8 cellular contexts compared by ENCODE assay signal in the genomic region with DNA sequence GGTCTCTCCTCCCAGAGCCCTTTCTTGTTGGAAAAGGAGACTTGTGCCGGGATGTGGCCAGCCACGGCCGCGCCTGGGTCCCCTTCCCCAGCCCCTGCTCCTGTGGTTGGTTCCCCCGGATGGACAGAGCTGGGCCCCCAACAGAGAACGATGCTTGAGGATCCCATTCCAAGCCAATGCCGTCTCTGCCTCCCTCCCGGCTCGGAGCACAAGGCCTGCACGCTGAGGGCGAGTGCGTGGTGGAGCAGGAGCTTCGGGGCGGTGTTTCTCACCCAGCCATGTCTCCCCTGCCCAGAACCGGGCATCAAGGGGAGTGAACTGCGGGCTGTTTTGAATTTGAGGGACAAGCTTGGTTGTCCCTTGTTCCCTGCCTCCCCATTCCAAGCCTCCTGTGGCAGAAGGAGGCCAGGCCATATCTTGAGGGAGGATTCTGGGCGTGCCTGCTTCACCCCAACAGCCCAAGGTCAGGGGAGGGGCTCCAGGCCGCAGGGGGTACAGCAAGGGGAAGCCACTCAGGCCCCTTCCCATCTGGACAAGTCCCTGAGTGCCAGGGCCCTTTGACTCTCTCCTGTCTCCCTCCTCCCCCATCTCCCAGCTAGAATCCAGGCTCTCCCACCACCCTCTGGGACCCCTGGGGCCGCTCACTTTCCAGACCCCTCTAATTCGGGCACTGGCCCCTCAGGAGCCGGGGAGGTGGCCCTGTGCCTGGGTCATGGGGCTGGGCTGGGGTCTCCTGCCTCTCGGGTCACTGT. TPM values are rescaled to one million over a fixed set of nuclear protein-coding genes. Genes with fewer than 3 reads are reported as not detected.
DNase-seq lines count a peak whose midpoint lies in the region; ATAC-seq, FAIRE-seq and TF ChIP-seq lines count a peak whose summit lies in the region.

No MANE protein-coding gene starts in this region.

- H3K9me3 Mint-ChIP-seq in activated naive CD8-positive, alpha-beta T cell (ENCODE audit: low read depth): no peaks in the 10 kb centered on the region
- H3K9me3 Mint-ChIP-seq in stimulated activated naive B cell treated with anti-CD40 and anti-IgM and Interleukin-4, amounts not matched to agents 10 μg/mL and 1 μg/mL and 100 μg/mL, for 72 hours: no peaks in the 10 kb centered on the region

- CTCF ChIA-PET in SK-N-SH (lab: Yijun Ruan, JAX): interaction anchor here (1.2 to 8.2 kb wide), 6 partner anchors 9 to 106 kb away, joined by 4 to 66 read pairs (median 8); partner anchors contain the start of gene SOCS3

- H3K9ac ChIP-seq in SK-N-SH: peak overlapping the region; percentile 85
- peak overlapping the region; percentile 12 to 60 for H3K9ac ChIP-seq in kidney (ENCODE audit: low read length in 2 of 2)

- H4K20me1 ChIP-seq in SK-N-SH (ENCODE audit: insufficient read depth): no peaks in the 10 kb centered on the region

- H3K9me3 ChIP-seq in SK-N-SH (no peaks in the 10 kb centered on the region), kidney (ENCODE audit: control insufficient read depth in 1 of 2, low read length in 2 of 2) (no peaks in the 10 kb centered on the region)

- H3K4me1 Mint-ChIP-seq in activated naive CD8-positive, alpha-beta T cell (ENCODE audit: low read depth): peaks cover 40% of the 10 kb centered on the region
- peaks cover 35 to 45% of the 10 kb centered on the region in 2 donors for H3K4me1 Mint-ChIP-seq in stimulated activated naive B cell treated with anti-CD40 and anti-IgM and Interleukin-4, amounts not matched to agents 10 μg/mL and 1 μg/mL and 100 μg/mL, for 72 hours

- H3F3A ChIP-seq in SK-N-SH (replicated peaks; ENCODE audit: insufficient read depth): peaks cover 39% of the 10 kb centered on the region

- peak overlapping the region; percentile 75 for H3K4me3 Mint-ChIP-seq in activated naive CD8-positive, alpha-beta T cell
- H3K4me3 Mint-ChIP-seq in stimulated activated naive B cell treated with anti-CD40 and anti-IgM and Interleukin-4, amounts not matched to agents 10 μg/mL and 1 μg/mL and 100 μg/mL, for 72 hours: peak overlapping the region; percentile 48 to 69

- peak overlapping the region; percentile 41 for H3K27ac Mint-ChIP-seq in activated naive CD8-positive, alpha-beta T cell
- H3K27ac Mint-ChIP-seq in stimulated activated naive B cell treated with anti-CD40 and anti-IgM and Interleukin-4, amounts not matched to agents 10 μg/mL and 1 μg/mL and 100 μg/mL, for 72 hours: peak overlapping the region; percentile 93

- TF ChIP-seq CTCF in SK-N-SH (IDR thresholded peaks at IDR 0.05): no peak
- no peak for TF ChIP-seq CTCF in kidney (IDR thresholded peaks at IDR 0.05; ENCODE audit: borderline replicate concordance, extremely low read depth, insufficient read depth)

- H3K27me3 Mint-ChIP-seq in activated naive CD8-positive, alpha-beta T cell: no peaks in the 10 kb centered on the region
- peaks cover 15 to 17% of the 10 kb centered on the region in 2 donors for H3K27me3 Mint-ChIP-seq in stimulated activated naive B cell treated with anti-CD40 and anti-IgM and Interleukin-4, amounts not matched to agents 10 μg/mL and 1 μg/mL and 100 μg/mL, for 72 hours

- H3K4me3 ChIP-seq in SK-N-SH (ENCODE audit: low read depth in 2 of 2, low read length in 1 of 2) (peak overlapping the region in 1 of 2 experiments; percentile 41; a peak in 1 of 4 replicates), kidney (ENCODE audit: low read length in 2 of 2) (no peak overlapping the region)

- no peak for FAIRE-seq in kidney (lab: Jason Lieb, UNC)

- DNase-seq in SK-N-SH (peak; percentile 46), kidney (no peak), SIG-M5 (lab: John Stamatoyannopoulos, UW) (no peak), dedifferentiated amniotic fluid mesenchymal stem cell (ENCODE audit: extremely low spot score) (no peak)
- DNase-seq in stimulated activated naive B cell treated with anti-CD40 and anti-IgM and Interleukin-4, amounts not matched to agents 10 μg/mL and 1 μg/mL and 100 μg/mL, for 72 hours: no peak

- POLR2A ChIA-PET in SK-N-SH (lab: Yijun Ruan, JAX): no interaction called here

- 75% methylated on average over 19 of the region's 22 CpGs for WGBS in SK-N-SH (ENCODE audit: low lambda C conversion rate)

- no peaks in the 10 kb centered on the region for H3K79me2 ChIP-seq in SK-N-SH (ENCODE audit: insufficient read depth)

- peak overlapping the region; percentile 77 for H3K4me2 ChIP-seq in SK-N-SH

- H2AFZ ChIP-seq in SK-N-SH (ENCODE audit: low read depth): peak overlapping the region; percentile 82

- H3K27ac ChIP-seq in SK-N-SH (ENCODE audit: low read depth in 2 of 2, low read length in 1 of 2) (peak overlapping the region in 1 of 2 experiments; percentile 99; a peak in 2 of 4 replicates), kidney (ENCODE audit: low read depth in 2 of 2, low read length in 2 of 2) (peak overlapping the region; percentile 85 to 93)

- H3K36me3 ChIP-seq in SK-N-SH (replicated peaks in 1 of 2; ENCODE audit: control insufficient read depth in 1 of 2, insufficient read depth in 2 of 2, low read length in 1 of 2) (no peaks in the 10 kb centered on the region), kidney (ENCODE audit: control insufficient read depth in 1 of 2, insufficient read depth in 2 of 2, low read length in 2 of 2) (no peaks in the 10 kb centered on the region)

- no peaks in the 10 kb centered on the region for H3K27me3 ChIP-seq in SK-N-SH (ENCODE audit: insufficient read depth)

- H3K9me2 ChIP-seq in SK-N-SH: no peaks in the 10 kb centered on the region

- ATAC-seq in SK-N-SH treated with all-trans-retinoic acid at 6 μM for 48 hours: no peak; the same call in 1 of the 3 replicates
- peak in 1 of 2 donors; percentile 1 for ATAC-seq in stimulated activated naive B cell treated with anti-CD40 and anti-IgM and Interleukin-4, amounts not matched to agents 10 μg/mL and 1 μg/mL and 100 μg/mL, for 72 hours (replicated peaks)
- no peak for ATAC-seq in GM21528 (IDR thresholded peaks at IDR 0.05; ENCODE audit: low FRiP score, unreplicated experiment)

- H3K4me1 ChIP-seq in SK-N-SH (ENCODE audit: control insufficient read depth in 1 of 2, insufficient read depth in 2 of 2, low read depth in 1 of 2, low read length in 1 of 2) (peaks cover 21 to 32% of the 10 kb centered on the region in 2 experiments; a peak in 3 of 4 replicates), kidney (ENCODE audit: control insufficient read depth in 1 of 2, insufficient read depth in 1 of 2, low read depth in 1 of 2, low read length in 2 of 2) (peaks cover 16 to 23% of the 10 kb centered on the region in 2 donors)

- intact Hi-C loops in kidney (cut with DNase I): no loop called here

- no peak for TF ChIP-seq EP300 in SK-N-SH (IDR thresholded peaks at IDR 0.05; ENCODE audit: borderline replicate concordance in 1 of 2, low read depth in 1 of 2, low read length in 1 of 2)

- no peak for TF ChIP-seq RAD21 in SK-N-SH (IDR thresholded peaks at IDR 0.05; ENCODE audit: low read length)

- no peaks in the 10 kb centered on the region for H3K36me3 Mint-ChIP-seq in activated naive CD8-positive, alpha-beta T cell
- H3K36me3 Mint-ChIP-seq in stimulated activated naive B cell treated with anti-CD40 and anti-IgM and Interleukin-4, amounts not matched to agents 10 μg/mL and 1 μg/mL and 100 μg/mL, for 72 hours: no peaks in the 10 kb centered on the region

TF ChIP-seq in SK-N-SH, 30 proteins besides CTCF, POLR2A, EP300 and RAD21:
- TF ChIP-seq PBX3 (IDR thresholded peaks at IDR 0.05) (no peak), RFX5 (IDR thresholded peaks at IDR 0.05; ENCODE audit: low read length) (no peak), YY1 (IDR thresholded peaks at IDR 0.05; ENCODE audit: low read depth) (no peak), TAF1 (IDR thresholded peaks at IDR 0.05; ENCODE audit: borderline replicate concordance, low read depth, low read length) (no peak), ELF1 (IDR thresholded peaks at IDR 0.05) (no peak), TEAD4 (IDR thresholded peaks at IDR 0.05; ENCODE audit: borderline replicate concordance, insufficient read depth) (no peak), JUND (IDR thresholded peaks at IDR 0.05) (no peak), EZH2phosphoT487 (IDR thresholded peaks at IDR 0.05; ENCODE audit: borderline replicate concordance, low read depth) (no peak), GABPA (IDR thresholded peaks at IDR 0.05; ENCODE audit: low read depth) (no peak)

TF ChIP-seq in SK-N-SH treated with all-trans-retinoic acid at 6 μM for 48 hours, 23 proteins besides CTCF, POLR2A, EP300 and RAD21 (continues in another document):
- TF ChIP-seq POU6F1 (CRISPR knock-in tag; IDR thresholded peaks at IDR 0.05; ENCODE audit: borderline replicate concordance, low read depth): no peak
- TF ChIP-seq ZC3H10 (CRISPR knock-in tag; IDR thresholded peaks at IDR 0.05): no peak
- TF ChIP-seq ZNF8 (CRISPR knock-in tag; IDR thresholded peaks at IDR 0.05): no peak
- no peak for TF ChIP-seq CREB5 (CRISPR knock-in tag; IDR thresholded peaks at IDR 0.05; ENCODE audit: low read depth)

RNA-seq across cellular contexts. Expression of gene SOCS3, which starts 43.6 kb away (rescaled TPM):
- 24.9 and 26.1 TPM in 2 replicates for polyA plus RNA-seq in SK-N-SH (2012; rRNA removed)
- polyA plus RNA-seq in SK-N-SH (2012; cell fraction: cytosol; rRNA removed): 16.5 and 23.9 TPM in 2 replicates
- 51.0 and 55.2 TPM in 2 replicates for polyA plus RNA-seq in SK-N-SH (2012; cell fraction: nucleus; rRNA removed)
- 110 TPM for total RNA-seq in kidney
- 31.2 TPM for polyA plus RNA-seq in kidney (ENCODE audit: insufficient read depth, low read depth, low replicate concordance)
